Comparison of ENCODE assay signal across 16 cellular contexts in the genomic region with DNA sequence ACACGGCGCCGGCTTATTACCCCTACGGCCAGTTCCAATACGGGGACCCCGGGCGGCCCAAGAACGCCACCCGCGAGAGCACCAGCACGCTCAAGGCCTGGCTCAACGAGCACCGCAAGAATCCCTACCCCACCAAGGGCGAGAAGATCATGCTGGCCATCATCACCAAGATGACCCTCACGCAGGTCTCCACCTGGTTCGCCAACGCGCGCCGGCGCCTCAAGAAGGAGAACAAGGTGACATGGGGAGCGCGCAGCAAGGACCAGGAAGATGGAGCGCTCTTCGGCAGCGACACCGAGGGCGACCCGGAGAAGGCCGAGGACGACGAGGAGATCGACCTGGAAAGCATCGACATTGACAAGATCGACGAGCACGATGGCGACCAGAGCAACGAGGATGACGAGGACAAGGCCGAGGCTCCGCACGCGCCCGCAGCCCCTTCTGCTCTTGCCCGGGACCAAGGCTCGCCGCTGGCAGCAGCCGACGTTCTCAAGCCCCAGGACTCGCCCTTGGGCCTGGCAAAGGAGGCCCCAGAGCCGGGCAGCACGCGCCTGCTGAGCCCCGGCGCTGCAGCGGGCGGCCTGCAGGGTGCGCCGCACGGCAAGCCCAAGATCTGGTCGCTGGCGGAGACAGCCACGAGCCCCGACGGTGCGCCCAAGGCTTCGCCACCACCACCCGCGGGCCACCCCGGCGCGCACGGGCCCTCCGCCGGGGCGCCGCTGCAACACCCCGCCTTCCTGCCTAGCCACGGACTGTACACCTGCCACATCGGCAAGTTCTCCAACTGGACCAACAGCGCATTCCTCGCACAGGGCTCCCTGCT. TPM values are rescaled to one million over a fixed set of nuclear protein-coding genes. Genes with fewer than 3 reads are reported as not detected.
DNase-seq lines count a peak whose midpoint lies in the region; ATAC-seq and TF ChIP-seq lines count a peak whose summit lies in the region.
"Had no signal": no experiment of that assay in that cellular context is flagged by ENCODE, and none has a peak within 500 bp of the region (broad histone marks: within the 10 kb centered on the region; RNA-seq: fewer than 3 reads in every experiment).

No MANE protein-coding gene starts in this region.

- no peak overlapping the region for H3K4me2 ChIP-seq in osteoblast (ENCODE audit: insufficient read depth, low read length)

- H3K9me3 ChIP-seq in WERI-Rb-1 (ENCODE audit: severe bottlenecking) = peaks cover 71% of the 10 kb centered on the region
- H3K9me3 ChIP-seq in osteoblast (ENCODE audit: low read depth, low read length) = no peaks in the 10 kb centered on the region

- H3K27me3 ChIP-seq in WERI-Rb-1 (ENCODE audit: insufficient read depth, low read depth, severe bottlenecking) (peaks cover 94% of the 10 kb centered on the region), osteoblast (ENCODE audit: insufficient read depth, low read length) (peaks cover 10% of the 10 kb centered on the region)

- no peak overlapping the region for H2AFZ ChIP-seq in osteoblast (ENCODE audit: low read length)

- H4K20me1 ChIP-seq in osteoblast (ENCODE audit: insufficient read depth, low read length) = no peaks in the 10 kb centered on the region

- H3K79me2 ChIP-seq in osteoblast (ENCODE audit: insufficient read depth, low read length) = no peaks in the 10 kb centered on the region

- TF ChIP-seq CTCF in GM20000 (IDR thresholded peaks at IDR 0.05; ENCODE audit: extremely low read depth, missing control alignments) (no peak), WERI-Rb-1 (IDR thresholded peaks at IDR 0.05; ENCODE audit: low read depth, low read length) (0 out of 2 replicates have a peak, but pooled peaks have one; percentile 22), fibroblast of mammary gland (conservative IDR thresholded peaks at IDR 0.05; ENCODE audit: control insufficient read depth, insufficient read depth, low read depth, low read length) (no peak), osteoblast (IDR thresholded peaks at IDR 0.05; ENCODE audit: extremely low read depth, low read depth, low read length) (no peak)

- no peaks in the 10 kb centered on the region for H3K4me1 ChIP-seq in osteoblast (ENCODE audit: insufficient read depth, low read length)

- H3K36me3 ChIP-seq in WERI-Rb-1 (no peaks in the 10 kb centered on the region), osteoblast (ENCODE audit: insufficient read depth, low read length) (no peaks in the 10 kb centered on the region)
- H3K36me3 ChIP-seq: brain microvascular endothelial cell had no signal

- H3K27ac ChIP-seq in WERI-Rb-1 (no peak overlapping the region), osteoblast (ENCODE audit: low read depth, low read length) (no peak overlapping the region)
- H3K27ac ChIP-seq: brain microvascular endothelial cell, epithelial cell of prostate, RWPE1 had no signal

- no peak for ATAC-seq in HG02678 (IDR thresholded peaks at IDR 0.05; ENCODE audit: unreplicated experiment)
- ATAC-seq in GM18873 (IDR thresholded peaks at IDR 0.05; ENCODE audit: low FRiP score, unreplicated experiment) = no peak

- DNase-seq in GM20000 (ENCODE audit: low spot score) = peak; percentile 34
- no peak for DNase-seq in WERI-Rb-1
- DNase-seq in fibroblast of mammary gland (ENCODE audit: low read depth) = peak; percentile 29
- peak; percentile 80 for DNase-seq in osteoblast (ENCODE audit: insufficient read length, low spot score, missing footprints)
- DNase-seq in SW 1271 (lab: John Stamatoyannopoulos, UW) = no peak
- DNase-seq: activated T-cell treated with anti-CD3 and anti-CD28 coated beads, Interleukin-2, amount 50 U/mL, for 48 hours; brain microvascular endothelial cell; CD4-positive, alpha-beta T cell; GDM1; HFFc6; NCI-H526 treated with DMSO at 0.1 percent for 48 hours had no signal

- H3K4me3 ChIP-seq in WERI-Rb-1 (ENCODE audit: low read depth, low read length) (no peak overlapping the region), fibroblast of mammary gland (ENCODE audit: control insufficient read depth, low read depth, low read length) (no peak overlapping the region), osteoblast (ENCODE audit: insufficient read depth, low read length) (no peak overlapping the region)

RNA-seq across cellular contexts. Expression of a gene that starts 3.9 kb away (rescaled TPM):
- 1.4 and 3.2 TPM in 2 replicates for total RNA-seq in osteoblast
- total RNA-seq: CD4-positive, alpha-beta T cell; HFFc6; mucosa of gallbladder had no signal

Comparison
In these comparisons a context has a peak if more than half of its experiments do, and no peak if none do; other contexts are left out.
1. DNase-seq: peak in GM20000 (single experiment), fibroblast of mammary gland (single experiment) and osteoblast (single experiment); none in WERI-Rb-1 (single experiment) and SW 1271 (0 of 2).